9 cellular contexts compared by ENCODE assay signal in genomic region chr21:44370027-44370735, GRCh38. TPM values are rescaled to one million over a fixed set of nuclear protein-coding genes. Genes with fewer than 3 reads are reported as not detected.
DNase-seq lines count a peak whose midpoint lies in the region; ATAC-seq and TF ChIP-seq lines count a peak whose summit lies in the region.
"Had no signal": no experiment of that assay in that cellular context is flagged by ENCODE, and none has a peak within 500 bp of the region (broad histone marks: within the 10 kb centered on the region; RNA-seq: fewer than 3 reads in every experiment).

No MANE protein-coding gene starts in this region.

- no peak overlapping the region for H2AK5ac ChIP-seq in mesendoderm (ENCODE audit: low read length)

- peak overlapping the region; percentile 15 for H3K4me2 ChIP-seq in mammary epithelial cell (ENCODE audit: insufficient read depth, low read depth, low read length)
- H3K4me2 ChIP-seq in mesendoderm (ENCODE audit: low read length) = no peak overlapping the region

- H3K27ac ChIP-seq in mammary epithelial cell (ENCODE audit: insufficient read depth, low read depth, low read length) (no peak overlapping the region), mesendoderm (ENCODE audit: low read depth, low read length) (no peak overlapping the region)

- intact Hi-C loops in mammary epithelial cell (cut with micrococcal nuclease) = no loop called here

- H2BK5ac ChIP-seq in mesendoderm (ENCODE audit: low read length) = no peak overlapping the region

- H3K36me3 ChIP-seq in mammary epithelial cell (ENCODE audit: insufficient read depth, low read length) (no peaks in the 10 kb centered on the region), mesendoderm (ENCODE audit: control insufficient read depth, insufficient read depth, low read length) (no peaks in the 10 kb centered on the region)

- no peak for ATAC-seq in HG03442 (IDR thresholded peaks at IDR 0.05; ENCODE audit: unreplicated experiment)
- no peak for ATAC-seq in GM18519 (IDR thresholded peaks at IDR 0.05; ENCODE audit: low FRiP score, unreplicated experiment)

- no peak overlapping the region for H3K56ac ChIP-seq in mesendoderm (ENCODE audit: low read length)

- no peak overlapping the region for H3K27ac Mint-ChIP-seq in T-helper 2 cell treated with Interferon-gamma antibody and Interleukin-4, amounts not matched to agents 5 μg/mL and 100 μg/mL, for 36 hours

- no peak overlapping the region for H3K18ac ChIP-seq in mesendoderm (ENCODE audit: low read length)

- CTCF ChIA-PET in mammary epithelial cell (lab: Charles Lee; ENCODE audit: low non-redundant PET) = no interaction called here

- H2BK120ac ChIP-seq in mesendoderm (ENCODE audit: low read depth, low read length) = no peak overlapping the region

- 11% methylated on average over 20 of the region's 29 CpGs for WGBS in mammary epithelial cell (ENCODE audit: low coverage, missing lambda C conversion rate)
- WGBS in mesendoderm (ENCODE audit: extremely low coverage, insufficient coverage, low lambda C conversion rate) = no CpG with 5 or more reads among the region's 29 CpGs

- H3K4me1 Mint-ChIP-seq in T-helper 2 cell treated with Interferon-gamma antibody and Interleukin-4, amounts not matched to agents 5 μg/mL and 100 μg/mL, for 36 hours (ENCODE audit: low read depth) = peaks cover 13% of the 10 kb centered on the region

- H2AFZ ChIP-seq in mammary epithelial cell (ENCODE audit: low read depth, low read length) = no peak overlapping the region

- BruUV-seq in mammary epithelial cell (replicated peaks; lab: Mats Ljungman, UMichigan) = no TSS peak

- in situ Hi-C loops in mammary epithelial cell (cut with MboI; ENCODE audit: low sequenced_read_pairs in 2 of 2) = no loop called here

- H3K4me1 ChIP-seq in mammary epithelial cell (ENCODE audit: insufficient read depth, low read length) (peaks cover 7% of the 10 kb centered on the region), mesendoderm (ENCODE audit: control insufficient read depth, low read depth, low read length) (no peaks in the 10 kb centered on the region)

- H3K23ac ChIP-seq in mesendoderm (ENCODE audit: low read length) = no peak overlapping the region

- H3K36me3 Mint-ChIP-seq in T-helper 2 cell treated with Interferon-gamma antibody and Interleukin-4, amounts not matched to agents 5 μg/mL and 100 μg/mL, for 36 hours (ENCODE audit: low read depth) = peaks cover 19% of the 10 kb centered on the region

- no peaks in the 10 kb centered on the region for H3K27me3 Mint-ChIP-seq in T-helper 2 cell treated with Interferon-gamma antibody and Interleukin-4, amounts not matched to agents 5 μg/mL and 100 μg/mL, for 36 hours (ENCODE audit: low read depth)

- no peak for TF ChIP-seq CTCF in mammary epithelial cell (conservative IDR thresholded peaks at IDR 0.05 in 1 of 2, IDR thresholded peaks at IDR 0.05 in 1 of 2; ENCODE audit: extremely low read depth in 1 of 2, insufficient read depth in 1 of 2, low read depth in 1 of 2, low read length in 2 of 2)

- no peak overlapping the region for H4K8ac ChIP-seq in mesendoderm (ENCODE audit: low read depth, low read length)

- no peak overlapping the region for H3K4ac ChIP-seq in mesendoderm (ENCODE audit: low read depth, low read length)

- no peak overlapping the region for H2BK15ac ChIP-seq in mesendoderm (replicated peaks; ENCODE audit: low read depth)

- H3K9ac ChIP-seq in mammary epithelial cell (ENCODE audit: insufficient read depth, low read length) (no peak overlapping the region), mesendoderm (ENCODE audit: low read length) (peak overlapping the region; percentile 17)

- no peak overlapping the region for H4K5ac ChIP-seq in mesendoderm (ENCODE audit: low read length)

- DNase-seq in COLO668 (lab: John Stamatoyannopoulos, UW; ENCODE audit: unreplicated experiment) (peak; percentile 25), HuH-7.5 (ENCODE audit: low spot score) (peak; percentile 40), mammary epithelial cell (peak; percentile 78), mesendoderm (no peak), SIG-M5 treated with dmso at 0.1 percent for 504 hours (lab: John Stamatoyannopoulos, UW; ENCODE audit: unreplicated experiment) (no peak)
- no peak for DNase-seq in T-helper 2 cell treated with Interferon-gamma antibody and Interleukin-4, amounts not matched to agents 5 μg/mL and 100 μg/mL, for 36 hours (ENCODE audit: low spot score)

- H3K4me3 Mint-ChIP-seq in T-helper 2 cell treated with Interferon-gamma antibody and Interleukin-4, amounts not matched to agents 5 μg/mL and 100 μg/mL, for 36 hours = no peak overlapping the region

- dilution Hi-C loops in mammary epithelial cell (cut with HindIII; ENCODE audit: low sequenced_read_pairs) = loop anchor here (5.0 kb wide), 1 partner anchor 42 kb away; no protein-coding TSS in a partner anchor

- no peaks in the 10 kb centered on the region for H4K20me1 ChIP-seq in mammary epithelial cell (ENCODE audit: insufficient read depth, low read length)

- peaks cover 13% of the 10 kb centered on the region for H3K9me3 ChIP-seq in mammary epithelial cell (replicated peaks; ENCODE audit: insufficient read depth, low read length)

- H3K79me1 ChIP-seq in mesendoderm (ENCODE audit: low read length) = no peaks in the 10 kb centered on the region

- no peaks in the 10 kb centered on the region for H3K79me2 ChIP-seq in mammary epithelial cell (ENCODE audit: insufficient read depth, low read length)
- no peaks in the 10 kb centered on the region for H3K79me2 ChIP-seq in mesendoderm (ENCODE audit: control insufficient read depth, insufficient read depth, low read length)

- H3K4me3 ChIP-seq in mammary epithelial cell (replicated peaks in 1 of 3; ENCODE audit: insufficient read depth in 1 of 3, low read depth in 2 of 3, low read length in 3 of 3) (no peak overlapping the region), mesendoderm (ENCODE audit: low read length) (no peak overlapping the region)

- peaks cover 3% of the 10 kb centered on the region for H3K9me3 Mint-ChIP-seq in T-helper 2 cell treated with Interferon-gamma antibody and Interleukin-4, amounts not matched to agents 5 μg/mL and 100 μg/mL, for 36 hours

- H3K27me3 ChIP-seq in mammary epithelial cell (ENCODE audit: insufficient read depth, low read length) = peaks cover 2% of the 10 kb centered on the region
- H3K27me3 ChIP-seq in mesendoderm (ENCODE audit: insufficient read depth, low read length, poor library complexity) = no peaks in the 10 kb centered on the region

RNA-seq across cellular contexts. Expression of gene TRPM2, which starts 16.8 kb away (rescaled TPM):
- 10 to 100 TPM in 1 of 2 donors, 1 to 10 TPM in 1; 6.2 to 14.6 TPM for total RNA-seq in mammary epithelial cell
- 16.6 TPM for polyA plus RNA-seq in mammary epithelial cell
- polyA minus RNA-seq in mammary epithelial cell = 19.7 TPM
- polyA plus RNA-seq in mesendoderm (2013, experiment 1 of 2) = 0.66 TPM
- polyA plus RNA-seq in mesendoderm (2013, experiment 2 of 2) = 0.87 TPM
- total RNA-seq: endothelial cell of umbilical vein had no signal
- polyA plus RNA-seq: endothelial cell of umbilical vein had no signal

RNA-seq across cellular contexts. Expression of gene CFAP410, which starts 31.0 kb away (rescaled TPM):
- 1 to 10 TPM; 8.3 to 9.6 TPM for total RNA-seq in mammary epithelial cell
- polyA plus RNA-seq in mammary epithelial cell = 3.4 TPM
- polyA minus RNA-seq in mammary epithelial cell = not detected
- polyA plus RNA-seq in mesendoderm (2013, experiment 1 of 2) = 10.7 TPM
- polyA plus RNA-seq in mesendoderm (2013, experiment 2 of 2) = 10.9 TPM

Comparison
In these comparisons a context has a peak if more than half of its experiments do, and no peak if none do; other contexts are left out.
1. DNase-seq: peak in COLO668 (single experiment), HuH-7.5 (single experiment) and mammary epithelial cell (single experiment); none in mesendoderm (single experiment), T-helper 2 cell treated with Interferon-gamma antibody and Interleukin-4, amounts not matched to agents 5 μg/mL and 100 μg/mL, for 36 hours (single experiment) and SIG-M5 treated with dmso at 0.1 percent for 504 hours (single experiment).